9 cellular contexts compared by ENCODE assay signal in genomic region chr12:47882796-47883546, GRCh38. TPM values are rescaled to one million over a fixed set of nuclear protein-coding genes. Genes with fewer than 3 reads are reported as not detected.
DNase-seq lines count a peak whose midpoint lies in the region; ATAC-seq and TF ChIP-seq lines count a peak whose summit lies in the region.
"Had no signal": no experiment of that assay in that cellular context is flagged by ENCODE, and none has a peak within 500 bp of the region (broad histone marks: within the 10 kb centered on the region; RNA-seq: fewer than 3 reads in every experiment).

No MANE protein-coding gene starts in this region.

- H3K4ac ChIP-seq in neuronal stem cell (ENCODE audit: low read length): no peak overlapping the region

- no peaks in the 10 kb centered on the region for H3K4me1 ChIP-seq in neuronal stem cell (ENCODE audit: control insufficient read depth in 2 of 2, insufficient read depth in 1 of 2, low read depth in 1 of 2, low read length in 2 of 2)
- H3K4me1 ChIP-seq in gastrocnemius medialis: no peaks in the 10 kb centered on the region

- intact Hi-C loops in activated T-helper 1 cell treated with anti-CD3 and anti-CD28 coated beads, Interleukin-12 subunit alpha, Interleukin-12 subunit beta, Interleukin-2, Interleukin-4 antibody, amounts not matched to agents 30 ng/mL and 10 ng/mL and 1 ng/mL, durations not matched to agents 14 hours and 24 hours and 36 hours (cut with micrococcal nuclease): loop anchor here (1.0 to 10.0 kb wide), 7 partner anchors 8 to 1668 kb away; no protein-coding TSS in a partner anchor
- intact Hi-C loops in gastrocnemius medialis (cut with DNase I; ENCODE audit: low total_unique reads): no loop called here

- no peak overlapping the region for H3K4me2 ChIP-seq in neuronal stem cell (ENCODE audit: insufficient read depth, low read length, poor library complexity, severe bottlenecking)

- no peak for TF ChIP-seq CTCF in GM12875 (IDR thresholded peaks at IDR 0.05; ENCODE audit: borderline replicate concordance, insufficient read depth, low read depth, low read length)
- no peak for TF ChIP-seq CTCF in gastrocnemius medialis (IDR thresholded peaks at IDR 0.05 in 4 of 5, conservative IDR thresholded peaks at IDR 0.05 in 1 of 5)

- peak; percentile 44 for DNase-seq in activated T-helper 1 cell treated with anti-CD3 and anti-CD28 coated beads, Interleukin-12 subunit alpha, Interleukin-12 subunit beta, Interleukin-2, Interleukin-4 antibody, amounts not matched to agents 30 ng/mL and 10 ng/mL and 1 ng/mL, durations not matched to agents 14 hours and 24 hours and 36 hours (ENCODE audit: low spot score)
- no peak for DNase-seq in neuronal stem cell (ENCODE audit: low spot score)
- no peak for DNase-seq in NCI-H2196 treated with DMSO at 0.1 percent for 48 hours (lab: John Stamatoyannopoulos, UW; ENCODE audit: unreplicated experiment)
- DNase-seq in gastrocnemius medialis: no peak
- no peak for DNase-seq in HuH-7.5 (ENCODE audit: low spot score)

- H3K14ac ChIP-seq in neuronal stem cell (ENCODE audit: low read length): no peak overlapping the region

- ATAC-seq in GM21526 (IDR thresholded peaks at IDR 0.05; ENCODE audit: low FRiP score, unreplicated experiment): peak; percentile 70
- ATAC-seq in HG03575 (IDR thresholded peaks at IDR 0.05; ENCODE audit: extremely low read depth, insufficient number of reproducible peaks, low FRiP score, unreplicated experiment): peak; percentile 48
- no peak for ATAC-seq in gastrocnemius medialis
- ATAC-seq: K562 had no signal

- no peak overlapping the region for H2BK12ac ChIP-seq in neuronal stem cell (ENCODE audit: low read length)

- peaks cover 91% of the 10 kb centered on the region for H3K4me1 Mint-ChIP-seq in activated T-helper 1 cell treated with anti-CD3 and anti-CD28 coated beads, Interleukin-12 subunit alpha, Interleukin-12 subunit beta, Interleukin-2, Interleukin-4 antibody, amounts not matched to agents 30 ng/mL and 10 ng/mL and 1 ng/mL, durations not matched to agents 14 hours and 24 hours and 36 hours (ENCODE audit: low read depth)

- in situ Hi-C loops in gastrocnemius medialis (cut with MboI; ENCODE audit: low sequenced_read_pairs in 4 of 4): no loop called here

- peak overlapping the region; percentile 58 for H3K18ac ChIP-seq in neuronal stem cell (ENCODE audit: low read length)

- no peaks in the 10 kb centered on the region for H3K27me3 Mint-ChIP-seq in activated T-helper 1 cell treated with anti-CD3 and anti-CD28 coated beads, Interleukin-12 subunit alpha, Interleukin-12 subunit beta, Interleukin-2, Interleukin-4 antibody, amounts not matched to agents 30 ng/mL and 10 ng/mL and 1 ng/mL, durations not matched to agents 14 hours and 24 hours and 36 hours (ENCODE audit: insufficient read depth)

- no peak overlapping the region for H2AFZ ChIP-seq in neuronal stem cell (ENCODE audit: low read length)

- H4K91ac ChIP-seq in neuronal stem cell (ENCODE audit: low read depth, low read length, poor library complexity): no peak overlapping the region

- H3K36me3 Mint-ChIP-seq in activated T-helper 1 cell treated with anti-CD3 and anti-CD28 coated beads, Interleukin-12 subunit alpha, Interleukin-12 subunit beta, Interleukin-2, Interleukin-4 antibody, amounts not matched to agents 30 ng/mL and 10 ng/mL and 1 ng/mL, durations not matched to agents 14 hours and 24 hours and 36 hours (ENCODE audit: low read depth): peaks cover 76% of the 10 kb centered on the region

- H3K27ac ChIP-seq in neuronal stem cell (replicated peaks; ENCODE audit: low read length): no peak overlapping the region
- H3K27ac ChIP-seq in gastrocnemius medialis: no peak overlapping the region

- H2BK5ac ChIP-seq in neuronal stem cell (ENCODE audit: low read length): no peak overlapping the region

- no CpG with 5 or more reads among the region's 16 CpGs for WGBS in neuronal stem cell (ENCODE audit: extremely low coverage in 2 of 2, insufficient read length in 2 of 2, insufficient replicate concordance in 1 of 2), 2 donors

- peak overlapping the region; percentile 29 for H3K23ac ChIP-seq in neuronal stem cell (ENCODE audit: low read depth, low read length, poor library complexity)

- no peaks in the 10 kb centered on the region for H3K9me3 Mint-ChIP-seq in activated T-helper 1 cell treated with anti-CD3 and anti-CD28 coated beads, Interleukin-12 subunit alpha, Interleukin-12 subunit beta, Interleukin-2, Interleukin-4 antibody, amounts not matched to agents 30 ng/mL and 10 ng/mL and 1 ng/mL, durations not matched to agents 14 hours and 24 hours and 36 hours

- H4K8ac ChIP-seq in neuronal stem cell (ENCODE audit: low read depth, low read length): peak overlapping the region; percentile 30

- H3K9ac ChIP-seq in neuronal stem cell (ENCODE audit: low read depth, low read length, poor library complexity): peak overlapping the region; percentile 7

- H3K27me3 ChIP-seq in neuronal stem cell (ENCODE audit: control insufficient read depth in 3 of 3, insufficient read depth in 3 of 3, low read depth in 1 of 3, low read length in 3 of 3): peaks cover 0 to 8% (median 0%) of the 10 kb centered on the region in 3 experiments
- H3K27me3 ChIP-seq in gastrocnemius medialis: no peaks in the 10 kb centered on the region

- no peak overlapping the region for H2BK120ac ChIP-seq in neuronal stem cell (ENCODE audit: low read depth, low read length)

- peak overlapping the region; percentile 100 for H3K27ac Mint-ChIP-seq in activated T-helper 1 cell treated with anti-CD3 and anti-CD28 coated beads, Interleukin-12 subunit alpha, Interleukin-12 subunit beta, Interleukin-2, Interleukin-4 antibody, amounts not matched to agents 30 ng/mL and 10 ng/mL and 1 ng/mL, durations not matched to agents 14 hours and 24 hours and 36 hours

- H3K4me3 Mint-ChIP-seq in activated T-helper 1 cell treated with anti-CD3 and anti-CD28 coated beads, Interleukin-12 subunit alpha, Interleukin-12 subunit beta, Interleukin-2, Interleukin-4 antibody, amounts not matched to agents 30 ng/mL and 10 ng/mL and 1 ng/mL, durations not matched to agents 14 hours and 24 hours and 36 hours: peak overlapping the region; percentile 94

- H3K4me3 ChIP-seq in GM12875 (ENCODE audit: low read depth, low read length) (peak overlapping the region; percentile 26), neuronal stem cell (ENCODE audit: low read length in 2 of 2) (no peak overlapping the region), gastrocnemius medialis (no peak overlapping the region)
- H3K4me3 ChIP-seq: K562 had no signal

- H3K79me1 ChIP-seq in neuronal stem cell (ENCODE audit: low read depth, low read length): no peaks in the 10 kb centered on the region

- H2BK15ac ChIP-seq in neuronal stem cell (ENCODE audit: low read length): peak overlapping the region; percentile 28

- H3K9me3 ChIP-seq in neuronal stem cell (replicated peaks in 1 of 2; ENCODE audit: control insufficient read depth in 2 of 2, insufficient read depth in 1 of 2, low read depth in 1 of 2, low read length in 2 of 2) (no peaks in the 10 kb centered on the region), gastrocnemius medialis (no peaks in the 10 kb centered on the region)

- peak overlapping the region; percentile 13 for H2AK5ac ChIP-seq in neuronal stem cell (ENCODE audit: low read depth, low read length)

- TF ChIP-seq POLR2A in gastrocnemius medialis (IDR thresholded peaks at IDR 0.05): no peak

- H3K36me3 ChIP-seq in neuronal stem cell (replicated peaks in 1 of 2; ENCODE audit: control insufficient read depth in 2 of 2, insufficient read depth in 2 of 2, low read length in 2 of 2) (no peaks in the 10 kb centered on the region), gastrocnemius medialis (no peaks in the 10 kb centered on the region)

RNA-seq across cellular contexts. Expression of gene VDR, which starts 21.8 kb away (rescaled TPM):
- 305 and 318 TPM in 2 replicates for total RNA-seq in activated T-helper 1 cell treated with anti-CD3 and anti-CD28 coated beads, Interleukin-12 subunit alpha, Interleukin-12 subunit beta, Interleukin-2, Interleukin-4 antibody, amounts not matched to agents 30 ng/mL and 10 ng/mL and 1 ng/mL, durations not matched to agents 14 hours and 24 hours and 36 hours
- polyA plus RNA-seq in neuronal stem cell (2013, experiment 1 of 2): under 0.01 TPM
- 0.03 TPM for polyA plus RNA-seq in neuronal stem cell (2013, experiment 2 of 2)
- 1 to 10 TPM; 3.2 to 6.1 (median 4.4) TPM for total RNA-seq in gastrocnemius medialis

Comparison
In these comparisons a context has a peak if more than half of its experiments do, and no peak if none do; other contexts are left out.
1. ATAC-seq: peak in GM21526 (single experiment) and HG03575 (single experiment); none in gastrocnemius medialis (0 of 2).
2. RNA of gene VDR, which starts 21.8 kb away (total RNA-seq): 305 to 318 TPM in activated T-helper 1 cell treated with anti-CD3 and anti-CD28 coated beads, Interleukin-12 subunit alpha, Interleukin-12 subunit beta, Interleukin-2, Interleukin-4 antibody, amounts not matched to agents 30 ng/mL and 10 ng/mL and 1 ng/mL, durations not matched to agents 14 hours and 24 hours and 36 hours; 3.2 to 6.1 TPM in gastrocnemius medialis; every median in the first group is over 10 times any median in the second.